In the genomic region with DNA sequence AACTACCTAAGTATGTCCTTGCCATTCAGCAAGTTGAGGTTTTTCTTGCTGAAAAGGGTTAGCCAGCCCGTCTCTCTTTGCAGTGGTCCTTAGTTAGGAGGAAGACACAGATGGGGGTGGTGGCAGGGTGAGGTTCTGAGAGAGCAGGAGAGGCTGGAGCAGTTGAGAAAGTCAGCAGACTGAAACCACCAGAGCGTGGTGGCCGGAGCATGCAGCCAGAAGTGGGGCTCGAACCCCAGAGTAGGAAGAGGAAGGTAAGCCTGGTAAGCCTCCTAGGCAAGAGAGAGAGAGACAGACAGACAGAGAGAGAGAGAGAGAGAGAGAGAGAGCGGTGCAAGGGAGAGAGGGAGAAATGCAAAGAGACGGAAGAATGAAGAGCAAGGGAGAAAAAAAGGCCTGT, we compare ENCODE assay signal across 7 cellular contexts. TPM values are rescaled to one million over a fixed set of nuclear protein-coding genes. Genes with fewer than 3 reads are reported as not detected.
"Had no signal": no experiment of that assay in that cellular context is flagged by ENCODE, and none has a peak within 500 bp of the region (broad histone marks: within the 10 kb centered on the region; RNA-seq: fewer than 3 reads in every experiment).

No MANE protein-coding gene starts in this region.

- H3K27ac Mint-ChIP-seq: GM23338, H9, HFFc6 had no signal

- H3K4me3 ChIP-seq: GM23338, K562 had no signal

- H3K4me3 Mint-ChIP-seq: GM23338, HFFc6 had no signal

- H3K9me3 Mint-ChIP-seq: GM23338, H9, HFFc6 had no signal

- DNase-seq: H9, HCEC 1CT, HFFc6, IMR-90 had no signal

- ATAC-seq: GM23338, K562 had no signal

RNA-seq across cellular contexts. Expression of gene SCN4B, which starts 9.2 kb away (rescaled TPM):
- total RNA-seq: HT-29, K562 had no signal

RNA-seq across cellular contexts. Expression of gene SCN2B, which starts 14.7 kb away (rescaled TPM):
- total RNA-seq: H9, HFFc6, HT-29, K562 had no signal
- polyA plus RNA-seq: GM23338, K562 had no signal
